Comparison of ENCODE assay signal across 23 cellular contexts in the genomic region with DNA sequence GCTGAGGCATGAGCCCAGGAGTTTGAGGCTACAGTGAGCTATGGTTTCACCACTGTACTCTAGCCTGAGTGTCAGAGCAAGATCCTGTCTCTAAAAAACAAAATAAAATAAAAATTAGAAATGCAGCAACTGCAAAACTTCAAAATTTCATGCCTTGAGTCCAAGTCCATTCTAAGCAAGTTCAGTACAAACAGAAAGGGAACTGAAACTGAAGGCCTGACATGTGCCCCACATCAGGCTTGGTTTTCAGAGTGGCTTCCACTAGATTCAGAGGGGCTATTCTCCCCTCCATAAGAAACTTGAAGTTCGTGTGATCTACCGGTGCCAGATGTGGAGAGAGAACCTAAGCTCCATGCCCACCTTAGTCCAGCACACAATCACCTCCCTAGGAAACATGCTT.
A peak's percentile ranks its signal among the peaks of the same experiment; 100 is the strongest.
DNase-seq lines count a peak whose midpoint lies in the region; ATAC-seq and TF ChIP-seq lines count a peak whose summit lies in the region.
"Had no signal": no experiment of that assay in that cellular context is flagged by ENCODE, and none has a peak within 500 bp of the region (broad histone marks: within the 10 kb centered on the region; RNA-seq: fewer than 3 reads in every experiment).

No MANE protein-coding gene starts in this region.

- POLR2A ChIA-PET in naive thymus-derived CD4-positive, alpha-beta T cell (lab: Charles Lee) = no interaction called here
- POLR2A ChIA-PET in HEK293T (lab: Yijun Ruan, JAX) = no interaction called here

- ATAC-seq in GM18511 (IDR thresholded peaks at IDR 0.05; ENCODE audit: unreplicated experiment) = peak; percentile 86
- ATAC-seq in GM21526 (IDR thresholded peaks at IDR 0.05; ENCODE audit: low FRiP score, unreplicated experiment) = peak; percentile 63
- ATAC-seq in HG03469 (IDR thresholded peaks at IDR 0.05; ENCODE audit: unreplicated experiment) = peak; percentile 65
- no peak for ATAC-seq in naive thymus-derived CD4-positive, alpha-beta T cell
- ATAC-seq: CD8-positive, alpha-beta T cell; left ventricle myocardium superior; sciatic nerve had no signal

- no peaks in the 10 kb centered on the region for H3K4me1 Mint-ChIP-seq in naive thymus-derived CD4-positive, alpha-beta T cell
- H3K4me1 Mint-ChIP-seq: activated CD4-positive, alpha-beta memory T cell treated with anti-CD3 and anti-CD28 coated beads, Interleukin-2, amount 10 ng/mL, durations not matched to agents 7 days and 5 days; immature natural killer cell had no signal

- H3K9me3 ChIP-seq in naive thymus-derived CD4-positive, alpha-beta T cell (ENCODE audit: control insufficient read depth in 2 of 3, low read length in 3 of 3) = no peaks in the 10 kb centered on the region
- H3K9me3 ChIP-seq: tibial artery had no signal

- no peak overlapping the region for H3K27ac ChIP-seq in naive thymus-derived CD4-positive, alpha-beta T cell (ENCODE audit: low read depth, low read length)
- H3K27ac ChIP-seq: parathyroid adenoma, tibial artery had no signal

- H3K4me1 ChIP-seq in naive thymus-derived CD4-positive, alpha-beta T cell (ENCODE audit: control insufficient read depth in 2 of 2, insufficient read depth in 2 of 2, low read length in 2 of 2) = no peaks in the 10 kb centered on the region

- no peak overlapping the region for H3K4me3 Mint-ChIP-seq in naive thymus-derived CD4-positive, alpha-beta T cell
- H3K4me3 Mint-ChIP-seq: activated B cell treated with CpG ODN at 0.5 μM for 24 hours; activated CD4-positive, alpha-beta memory T cell treated with anti-CD3 and anti-CD28 coated beads, Interleukin-2, amount 10 ng/mL, durations not matched to agents 7 days and 5 days; CD8-positive, alpha-beta T cell; immature natural killer cell had no signal

- CTCF ChIA-PET in naive thymus-derived CD4-positive, alpha-beta T cell (lab: Charles Lee) = interaction anchor here (0.7 kb wide), 1 partner anchor 89 kb away, joined by 3 read pairs; no protein-coding TSS in a partner anchor
- CTCF ChIA-PET in HEK293T (lab: Yijun Ruan, JAX) = no interaction called here

- DNase-seq in germinal center (ENCODE audit: low spot score) = peak; percentile 30
- no peak for DNase-seq in naive thymus-derived CD4-positive, alpha-beta T cell
- DNase-seq in HEK293T (ENCODE audit: extremely low spot score) = no peak
- DNase-seq in occipital lobe (lab: John Stamatoyannopoulos, UW) = no peak
- DNase-seq in NCI-H2029 (lab: John Stamatoyannopoulos, UW) = no peak
- DNase-seq: activated B cell treated with CpG ODN at 0.5 μM for 24 hours; activated CD4-positive, alpha-beta memory T cell treated with anti-CD3 and anti-CD28 coated beads, Interleukin-2, amount 10 ng/mL, durations not matched to agents 7 days and 5 days; activated naive CD4-positive, alpha-beta T cell; amygdala; CD8-positive, alpha-beta T cell; DMS79 treated with DMSO at 0.1 percent for 48 hours; immature natural killer cell; KG1; left ventricle myocardium superior; NCI-H1105 treated with DMSO at 0.1 percent for 48 hours; NCI-H69; stimulated activated naive CD4-positive, alpha-beta T cell treated with Interleukin-2 at 50 U/mL for 16 hours; tibial artery had no signal

- H3K36me3 Mint-ChIP-seq in naive thymus-derived CD4-positive, alpha-beta T cell = no peaks in the 10 kb centered on the region
- H3K36me3 Mint-ChIP-seq: CD8-positive, alpha-beta T cell; immature natural killer cell had no signal

- no peaks in the 10 kb centered on the region for H3K27me3 ChIP-seq in naive thymus-derived CD4-positive, alpha-beta T cell (ENCODE audit: control insufficient read depth in 2 of 2, insufficient read depth in 2 of 2, low read length in 2 of 2)
- H3K27me3 ChIP-seq: tibial artery had no signal

- intact Hi-C loops in naive thymus-derived CD4-positive, alpha-beta T cell (cut with micrococcal nuclease) = no loop called here

- no peak overlapping the region for H3K4me3 ChIP-seq in naive thymus-derived CD4-positive, alpha-beta T cell (ENCODE audit: low read length)
- H3K4me3 ChIP-seq: tibial artery had no signal

- peaks cover 0 to 6% (median 0%) of the 10 kb centered on the region in 5 donors for H3K27me3 Mint-ChIP-seq in naive thymus-derived CD4-positive, alpha-beta T cell
- H3K27me3 Mint-ChIP-seq: activated B cell treated with CpG ODN at 0.5 μM for 24 hours had no signal

- no peaks in the 10 kb centered on the region for H3K9me3 Mint-ChIP-seq in naive thymus-derived CD4-positive, alpha-beta T cell
- H3K9me3 Mint-ChIP-seq: activated B cell treated with CpG ODN at 0.5 μM for 24 hours; activated CD4-positive, alpha-beta memory T cell treated with anti-CD3 and anti-CD28 coated beads, Interleukin-2, amount 10 ng/mL, durations not matched to agents 7 days and 5 days; CD8-positive, alpha-beta T cell; immature natural killer cell had no signal

- no peaks in the 10 kb centered on the region for H3K36me3 ChIP-seq in naive thymus-derived CD4-positive, alpha-beta T cell (ENCODE audit: control insufficient read depth in 2 of 3, insufficient read depth in 3 of 3, low read length in 3 of 3)
- H3K36me3 ChIP-seq: tibial artery had no signal

- H3K27ac Mint-ChIP-seq in naive thymus-derived CD4-positive, alpha-beta T cell = no peak overlapping the region
- H3K27ac Mint-ChIP-seq: activated B cell treated with CpG ODN at 0.5 μM for 24 hours; activated CD4-positive, alpha-beta memory T cell treated with anti-CD3 and anti-CD28 coated beads, Interleukin-2, amount 10 ng/mL, durations not matched to agents 7 days and 5 days; CD8-positive, alpha-beta T cell; immature natural killer cell had no signal

TF ChIP-seq in HEK293T, 16 proteins besides CTCF, POLR2A, EP300 and RAD21:
- TF ChIP-seq HDGF (IDR thresholded peaks at IDR 0.05; ENCODE audit: borderline replicate concordance) = no peak
- no peak for TF ChIP-seq SUZ12 (IDR thresholded peaks at IDR 0.05)
- no peak for TF ChIP-seq ARNT (IDR thresholded peaks at IDR 0.05)
- TF ChIP-seq L3MBTL2 (conservative IDR thresholded peaks at IDR 0.05) = no peak
- TF ChIP-seq LEF1 (IDR thresholded peaks at IDR 0.05; ENCODE audit: borderline replicate concordance) = no peak
- no peak for TF ChIP-seq FOXA1 (IDR thresholded peaks at IDR 0.05)
- TF ChIP-seq BHLHE40 (IDR thresholded peaks at IDR 0.05; ENCODE audit: borderline replicate concordance) = no peak
- no peak for TF ChIP-seq PKNOX1 (IDR thresholded peaks at IDR 0.05)
- no peak for TF ChIP-seq SP1 (IDR thresholded peaks at IDR 0.05)
- TF ChIP-seq CTBP1 (IDR thresholded peaks at IDR 0.05; ENCODE audit: borderline replicate concordance) = no peak
- TF ChIP-seq NFRKB (IDR thresholded peaks at IDR 0.05) = no peak
- no peak for TF ChIP-seq ELF4 (IDR thresholded peaks at IDR 0.05)
- TF ChIP-seq FOXM1 (IDR thresholded peaks at IDR 0.05; ENCODE audit: borderline replicate concordance) = no peak
- no peak for TF ChIP-seq ZNF384 (IDR thresholded peaks at IDR 0.05)
- TF ChIP-seq TARDBP (IDR thresholded peaks at IDR 0.05) = no peak
- TF ChIP-seq FOXK2 (IDR thresholded peaks at IDR 0.05) = no peak
